In the genomic region with DNA sequence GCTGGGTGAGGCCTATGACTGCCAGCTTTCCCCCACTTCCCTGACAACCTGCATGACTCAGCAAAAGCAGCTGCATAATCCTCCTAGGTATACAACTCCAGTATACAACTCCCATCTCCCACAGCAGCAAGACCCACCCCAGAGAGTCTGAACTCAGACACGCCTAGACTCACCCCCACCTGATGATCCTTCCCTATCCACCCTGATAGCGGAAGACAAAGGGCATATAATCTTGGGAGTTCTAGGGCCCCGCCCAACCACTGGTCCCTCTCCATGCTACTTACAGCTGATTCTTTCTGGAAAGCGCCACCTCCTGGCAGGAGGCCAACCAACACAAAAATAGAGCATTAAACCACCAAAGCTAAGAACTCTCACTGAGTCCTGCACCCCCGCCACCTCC, we compare ENCODE assay signal across 17 cellular contexts.
DNase-seq lines count a peak whose midpoint lies in the region; ATAC-seq and TF ChIP-seq lines count a peak whose summit lies in the region.
"Had no signal": no experiment of that assay in that cellular context is flagged by ENCODE, and none has a peak within 500 bp of the region (broad histone marks: within the 10 kb centered on the region; RNA-seq: fewer than 3 reads in every experiment).

No MANE protein-coding gene starts in this region.

- CTCF ChIA-PET in A673 (lab: Charles Lee) = no interaction called here

- POLR2A ChIA-PET in A673 (lab: Charles Lee; ENCODE audit: low non-redundant PET) = no interaction called here

- H3K9me3 ChIP-seq in A673 (ENCODE audit: low read depth, low read length, poor library complexity, severe bottlenecking) (no peaks in the 10 kb centered on the region), hepatocyte (ENCODE audit: low read depth) (no peaks in the 10 kb centered on the region)

- TF ChIP-seq POLR2A in NB4 (IDR thresholded peaks at IDR 0.05; ENCODE audit: extremely low read depth, insufficient read length) = no peak

- DNase-seq in A673 (ENCODE audit: low spot score) (peak; percentile 26), ELF-1 (ENCODE audit: low read depth, low spot score) (peak; percentile 37), NB4 (ENCODE audit: low read depth) (peak; percentile 4), hepatocyte (ENCODE audit: low spot score) (peak; percentile 5), cerebellar nuclear complex (lab: John Stamatoyannopoulos, UW) (no peak), NOMO-1 treated with dmso at 0.1 percent for 144 hours (lab: John Stamatoyannopoulos, UW; ENCODE audit: unreplicated experiment) (no peak)
- DNase-seq: activated CD4-positive, alpha-beta T cell treated with anti-CD3 and anti-CD28 coated beads for 4 hours; activated naive CD4-positive, alpha-beta T cell treated with Interleukin-2 at 50 U/mL for 16 hours; hypothalamus; natural killer cell; NCI-H1930; NCI-H446 treated with DMSO at 0.1 percent for 48 hours; stimulated activated CD4-positive, alpha-beta T cell treated with anti-CD3 and anti-CD28 coated beads, Interleukin-4, amount 100 ng/mL, for 1 hour; T-helper 9 cell had no signal

- H3K27me3 ChIP-seq in A673 (replicated peaks; ENCODE audit: insufficient read depth, low read depth, low read length, poor library complexity) = no peaks in the 10 kb centered on the region
- no peaks in the 10 kb centered on the region for H3K27me3 ChIP-seq in hepatocyte

- 0 out of 2 replicates have a peak, but pooled peaks have one; percentile 15 for TF ChIP-seq CTCF in A673 (conservative IDR thresholded peaks at IDR 0.05; ENCODE audit: low read depth, low read length)
- no peak for TF ChIP-seq CTCF in NB4 (IDR thresholded peaks at IDR 0.05; ENCODE audit: low read depth, low read length)
- TF ChIP-seq CTCF in hepatocyte (IDR thresholded peaks at IDR 0.05; ENCODE audit: poor library complexity) = no peak

- no peaks in the 10 kb centered on the region for H3K9me2 ChIP-seq in hepatocyte (replicated peaks; ENCODE audit: insufficient read depth)

- no peaks in the 10 kb centered on the region for H4K20me1 ChIP-seq in hepatocyte (ENCODE audit: insufficient read depth, poor library complexity, severe bottlenecking)

- 95% methylated on average over 5 of the region's 5 CpGs for WGBS in hepatocyte (ENCODE audit: low lambda C conversion rate, missing lambda C conversion rate)

- H2AFZ ChIP-seq in hepatocyte = no peak overlapping the region

- H3K36me3 ChIP-seq in A673 (ENCODE audit: insufficient read depth, low read length, poor library complexity, severe bottlenecking) = no peaks in the 10 kb centered on the region
- no peaks in the 10 kb centered on the region for H3K36me3 ChIP-seq in hepatocyte (replicated peaks; ENCODE audit: insufficient read depth, low read depth)

- no peak overlapping the region for H3K4me3 ChIP-seq in A673 (ENCODE audit: low read depth, low read length, poor library complexity, severe bottlenecking)
- no peak overlapping the region for H3K4me3 ChIP-seq in NB4 (ENCODE audit: low read depth, low read length)
- no peak overlapping the region for H3K4me3 ChIP-seq in hepatocyte
- H3K4me3 ChIP-seq: coronary artery, SK-N-MC had no signal

- H3K27ac ChIP-seq in A673 (ENCODE audit: low read depth, low read length, poor library complexity, severe bottlenecking) (no peak overlapping the region), hepatocyte (no peak overlapping the region)
- H3K27ac ChIP-seq: coronary artery, SK-N-MC had no signal

- intact Hi-C loops in A673 (cut with micrococcal nuclease; ENCODE audit: unreplicated experiment) = no loop called here

- no peaks in the 10 kb centered on the region for H3K79me2 ChIP-seq in hepatocyte

- no peak for ATAC-seq in GM21619 (IDR thresholded peaks at IDR 0.05; ENCODE audit: unreplicated experiment)
- ATAC-seq: natural killer cell had no signal

- H3K4me2 ChIP-seq in hepatocyte = no peak overlapping the region

- peaks cover 29% of the 10 kb centered on the region for H3K4me1 ChIP-seq in A673 (ENCODE audit: insufficient read depth, low read length, poor library complexity, severe bottlenecking)
- no peaks in the 10 kb centered on the region for H3K4me1 ChIP-seq in hepatocyte (ENCODE audit: insufficient read depth)

- BruUV-seq in A673 (replicated peaks; lab: Mats Ljungman, UMichigan) = no TSS peak

Comparison
In these comparisons a context has a peak if more than half of its experiments do, and no peak if none do; other contexts are left out.
1. DNase-seq: peak in A673 (single experiment), ELF-1 (single experiment), NB4 (single experiment) and hepatocyte (single experiment); none in cerebellar nuclear complex (0 of 2) and NOMO-1 treated with dmso at 0.1 percent for 144 hours (single experiment).